Comparison of ENCODE assay signal across 14 cellular contexts in genomic region chr1:78665809-78666208, GRCh38. TPM values are rescaled to one million over a fixed set of nuclear protein-coding genes. Genes with fewer than 3 reads are reported as not detected.
DNase-seq lines count a peak whose midpoint lies in the region; ATAC-seq and TF ChIP-seq lines count a peak whose summit lies in the region.
"Had no signal": no experiment of that assay in that cellular context is flagged by ENCODE, and none has a peak within 500 bp of the region (broad histone marks: within the 10 kb centered on the region; RNA-seq: fewer than 3 reads in every experiment).

No MANE protein-coding gene starts in this region.

- H3K27ac Mint-ChIP-seq in glutamatergic neuron (ENCODE audit: unreplicated experiment) (peak overlapping the region; percentile 21), chondrocyte (ENCODE audit: unreplicated experiment) (no peak overlapping the region)
- H3K27ac Mint-ChIP-seq in CD8-positive, alpha-beta memory T cell: peak overlapping the region in 1 of 8 donors; percentile 64
- H3K27ac Mint-ChIP-seq: B cell; CD4-positive, alpha-beta T cell; HFFc6 had no signal

- no peaks in the 10 kb centered on the region for H4K20me1 ChIP-seq in DND-41 (ENCODE audit: insufficient read depth, low read length)

- ATAC-seq in DND-41 (ENCODE audit: insufficient read depth, low read depth) (peak; percentile 31; the same call in 2 of the 3 replicates), GM19324 (IDR thresholded peaks at IDR 0.05; ENCODE audit: low FRiP score, unreplicated experiment) (no peak)
- ATAC-seq: HepG2 had no signal

- no peak overlapping the region for H2AFZ ChIP-seq in DND-41 (ENCODE audit: low read depth, low read length)

- no peak overlapping the region for H3K4me3 Mint-ChIP-seq in glutamatergic neuron (ENCODE audit: unreplicated experiment)
- no peak overlapping the region for H3K4me3 Mint-ChIP-seq in chondrocyte (ENCODE audit: unreplicated experiment)
- H3K4me3 Mint-ChIP-seq in CD8-positive, alpha-beta memory T cell: no peak overlapping the region
- H3K4me3 Mint-ChIP-seq: B cell; CD4-positive, alpha-beta T cell; HFFc6 had no signal

- peak; percentile 57 for TF ChIP-seq POLR2A in GM19193 (IDR thresholded peaks at IDR 0.05; ENCODE audit: extremely low read depth, insufficient read depth, insufficient read length)

- peaks cover 28% of the 10 kb centered on the region for H3K36me3 ChIP-seq in DND-41 (ENCODE audit: insufficient read depth, low read length)
- H3K36me3 ChIP-seq in SJCRH30: no peaks in the 10 kb centered on the region
- peaks cover 7% of the 10 kb centered on the region for H3K36me3 ChIP-seq in CD8-positive, alpha-beta memory T cell (ENCODE audit: insufficient read depth, low read length)

- H3K9ac ChIP-seq in DND-41 (ENCODE audit: low read depth, low read length): no peak overlapping the region

- H3K4me2 ChIP-seq in DND-41 (ENCODE audit: insufficient read depth, low read length): no peak overlapping the region

- no peak for TF ChIP-seq CTCF in DND-41 (IDR thresholded peaks at IDR 0.05; ENCODE audit: borderline replicate concordance, extremely low read depth, low read length, poor library complexity, severe bottlenecking)
- no peak for TF ChIP-seq CTCF in glutamatergic neuron (IDR thresholded peaks at IDR 0.05; ENCODE audit: partially characterized antibody, unreplicated experiment)
- no peak for TF ChIP-seq CTCF in chondrocyte (IDR thresholded peaks at IDR 0.05)

- H3K4me1 ChIP-seq in DND-41 (ENCODE audit: insufficient read depth, low read length) (no peaks in the 10 kb centered on the region), SJCRH30 (no peaks in the 10 kb centered on the region)
- no peaks in the 10 kb centered on the region for H3K4me1 ChIP-seq in CD8-positive, alpha-beta memory T cell (ENCODE audit: insufficient read depth, low read length)

- CTCF ChIA-PET in CD8-positive, alpha-beta memory T cell (lab: Charles Lee): interaction anchor here (1.7 to 2.2 kb wide), 2 partner anchors 10 to 48 kb away, joined by 5 to 6 read pairs; no protein-coding TSS in a partner anchor

- POLR2A ChIA-PET in CD8-positive, alpha-beta memory T cell (lab: Charles Lee): no interaction called here

- H3K4me1 Mint-ChIP-seq in glutamatergic neuron (ENCODE audit: low read depth, unreplicated experiment) (peaks cover 31% of the 10 kb centered on the region), chondrocyte (ENCODE audit: low read depth) (no peaks in the 10 kb centered on the region)
- peaks cover 0 to 5% (median 4%) of the 10 kb centered on the region in 3 donors for H3K4me1 Mint-ChIP-seq in CD8-positive, alpha-beta memory T cell
- H3K4me1 Mint-ChIP-seq: B cell had no signal

- H3K27me3 ChIP-seq in DND-41 (ENCODE audit: insufficient read depth, low read length, poor library complexity): no peaks in the 10 kb centered on the region
- H3K27me3 ChIP-seq in SJCRH30: no peaks in the 10 kb centered on the region
- H3K27me3 ChIP-seq in CD8-positive, alpha-beta memory T cell (ENCODE audit: insufficient read depth, low read length, poor library complexity, severe bottlenecking): no peaks in the 10 kb centered on the region

- H3K79me2 ChIP-seq in DND-41 (ENCODE audit: insufficient read depth, low read length): no peaks in the 10 kb centered on the region

- H3K4me3 ChIP-seq in DND-41 (ENCODE audit: low read depth in 1 of 2, low read length in 2 of 2) (no peak overlapping the region), SJCRH30 (no peak overlapping the region)
- H3K4me3 ChIP-seq in CD8-positive, alpha-beta memory T cell (ENCODE audit: low read length): no peak overlapping the region

- H3K36me3 Mint-ChIP-seq in glutamatergic neuron (ENCODE audit: unreplicated experiment): no peaks in the 10 kb centered on the region
- peaks cover 11% of the 10 kb centered on the region for H3K36me3 Mint-ChIP-seq in chondrocyte (ENCODE audit: low read depth)
- H3K36me3 Mint-ChIP-seq in CD8-positive, alpha-beta memory T cell: peaks cover 0 to 30% (median 11%) of the 10 kb centered on the region in 3 donors

- no peaks in the 10 kb centered on the region for H3K9me3 ChIP-seq in DND-41 (ENCODE audit: insufficient read depth, low read length, severe bottlenecking)
- H3K9me3 ChIP-seq in SJCRH30 (replicated peaks): no peaks in the 10 kb centered on the region; the same call in 1 of the 2 replicates
- no peaks in the 10 kb centered on the region for H3K9me3 ChIP-seq in CD8-positive, alpha-beta memory T cell (ENCODE audit: low read length)

- H3K27me3 Mint-ChIP-seq in glutamatergic neuron (ENCODE audit: unreplicated experiment) (peaks cover 4% of the 10 kb centered on the region), chondrocyte (ENCODE audit: low read depth) (no peaks in the 10 kb centered on the region)
- no peaks in the 10 kb centered on the region for H3K27me3 Mint-ChIP-seq in CD8-positive, alpha-beta memory T cell
- H3K27me3 Mint-ChIP-seq: B cell; CD4-positive, alpha-beta T cell had no signal

- H3K27ac ChIP-seq in DND-41 (ENCODE audit: low read length) (no peak overlapping the region), SJCRH30 (no peak overlapping the region)
- H3K27ac ChIP-seq in CD8-positive, alpha-beta memory T cell (ENCODE audit: low read depth, low read length): no peak overlapping the region

- peaks cover 3% of the 10 kb centered on the region for H3K9me3 Mint-ChIP-seq in glutamatergic neuron (ENCODE audit: unreplicated experiment)
- H3K9me3 Mint-ChIP-seq in chondrocyte (ENCODE audit: low read depth): no peaks in the 10 kb centered on the region
- H3K9me3 Mint-ChIP-seq in CD8-positive, alpha-beta memory T cell: no peaks in the 10 kb centered on the region
- H3K9me3 Mint-ChIP-seq: CD4-positive, alpha-beta T cell; HFFc6 had no signal

- DNase-seq in DND-41 (no peak), SJCRH30 (peak; percentile 13 to 43), glutamatergic neuron (peak; percentile 22), chondrocyte (ENCODE audit: low spot score) (no peak)
- DNase-seq in CD8-positive, alpha-beta memory T cell: no peak
- DNase-seq: C1 segment of cervical spinal cord, GF-D8, HCEC 1CT, HFFc6 had no signal

RNA-seq across cellular contexts. Expression of gene IFI44, which starts 16.2 kb away (rescaled TPM):
- total RNA-seq in SJCRH30 (2014; rRNA removed; shearing (Covaris generic)): 6.5 and 11.7 TPM in 2 replicates
- total RNA-seq in glutamatergic neuron (ENCODE audit: unreplicated experiment): not detected
- total RNA-seq in chondrocyte: 6.6 to 35.4 TPM (median 7.4 TPM) in 3 replicates
- total RNA-seq in CD8-positive, alpha-beta memory T cell: 1 to 10 TPM; 6.6 to 7.6 TPM
- polyA plus RNA-seq in CD8-positive, alpha-beta memory T cell: 29.8 TPM
- total RNA-seq: HepG2 had no signal
- polyA plus RNA-seq: HepG2 had no signal

RNA-seq across cellular contexts. Expression of gene IFI44L, which starts 45.6 kb away (rescaled TPM):
- 0.43 and 0.67 TPM in 2 replicates for total RNA-seq in SJCRH30 (2014; rRNA removed; shearing (Covaris generic))
- total RNA-seq in glutamatergic neuron (ENCODE audit: unreplicated experiment): not detected
- 8.3 to 29.7 TPM (median 10.8 TPM) in 3 replicates for total RNA-seq in chondrocyte
- total RNA-seq in CD8-positive, alpha-beta memory T cell: 1 to 10 TPM; 1.4 to 2.3 TPM
- 12.7 TPM for polyA plus RNA-seq in CD8-positive, alpha-beta memory T cell

Comparison
In these comparisons a context has a peak if more than half of its experiments do, and no peak if none do; other contexts are left out.
1. DNase-seq: peak in SJCRH30 (2 of 2) and glutamatergic neuron (single experiment); none in DND-41 (single experiment), chondrocyte (single experiment) and CD8-positive, alpha-beta memory T cell (0 of 5).